Comparison of ENCODE assay signal across 2 cellular contexts in the genomic region with DNA sequence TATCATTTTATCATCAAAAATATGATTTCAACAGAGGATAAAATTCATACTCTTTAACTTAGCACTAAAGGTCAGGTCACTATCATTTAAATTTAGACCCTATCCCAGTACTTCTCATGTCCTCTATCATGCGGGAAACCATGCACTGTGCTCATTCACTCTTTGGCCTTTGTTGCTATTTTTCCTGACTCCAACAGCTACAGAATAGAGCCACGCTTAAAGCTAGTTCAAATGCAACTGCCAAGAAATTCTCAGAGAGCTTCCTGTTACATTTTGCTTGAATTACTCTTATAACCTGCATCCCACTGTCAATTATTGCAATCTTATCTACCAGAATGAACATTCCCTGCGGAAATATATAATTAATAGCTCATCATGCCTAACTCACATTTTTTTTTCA.
TF ChIP-seq lines count a peak whose summit lies in the region.

No MANE protein-coding gene starts in this region.

TF ChIP-seq in SK-N-SH treated with all-trans-retinoic acid at 6 μM for 48 hours, 23 proteins besides CTCF, POLR2A, EP300 and RAD21 (continued from another document):
- TF ChIP-seq, protein P1, sequence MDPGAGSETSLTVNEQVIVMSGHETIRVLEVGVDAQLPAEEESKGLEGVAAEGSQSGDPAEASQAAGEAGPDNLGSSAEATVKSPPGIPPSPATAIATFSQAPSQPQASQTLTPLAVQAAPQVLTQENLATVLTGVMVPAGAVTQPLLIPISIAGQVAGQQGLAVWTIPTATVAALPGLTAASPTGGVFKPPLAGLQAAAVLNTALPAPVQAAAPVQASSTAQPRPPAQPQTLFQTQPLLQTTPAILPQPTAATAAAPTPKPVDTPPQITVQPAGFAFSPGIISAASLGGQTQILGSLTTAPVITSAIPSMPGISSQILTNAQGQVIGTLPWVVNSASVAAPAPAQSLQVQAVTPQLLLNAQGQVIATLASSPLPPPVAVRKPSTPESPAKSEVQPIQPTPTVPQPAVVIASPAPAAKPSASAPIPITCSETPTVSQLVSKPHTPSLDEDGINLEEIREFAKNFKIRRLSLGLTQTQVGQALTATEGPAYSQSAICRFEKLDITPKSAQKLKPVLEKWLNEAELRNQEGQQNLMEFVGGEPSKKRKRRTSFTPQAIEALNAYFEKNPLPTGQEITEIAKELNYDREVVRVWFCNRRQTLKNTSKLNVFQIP (CRISPR knock-in tag; IDR thresholded peaks at IDR 0.05; ENCODE audit: borderline replicate concordance, low read depth): no peak

TF ChIP-seq in SK-N-SH, 30 proteins besides CTCF, POLR2A, EP300 and RAD21 (continued from another document):
- no peak for TF ChIP-seq RXRA (IDR thresholded peaks at IDR 0.05; ENCODE audit: borderline replicate concordance, low read depth)
- no peak for TF ChIP-seq FOSL2 (IDR thresholded peaks at IDR 0.05; ENCODE audit: borderline replicate concordance, low read depth)
- TF ChIP-seq, protein P2, sequence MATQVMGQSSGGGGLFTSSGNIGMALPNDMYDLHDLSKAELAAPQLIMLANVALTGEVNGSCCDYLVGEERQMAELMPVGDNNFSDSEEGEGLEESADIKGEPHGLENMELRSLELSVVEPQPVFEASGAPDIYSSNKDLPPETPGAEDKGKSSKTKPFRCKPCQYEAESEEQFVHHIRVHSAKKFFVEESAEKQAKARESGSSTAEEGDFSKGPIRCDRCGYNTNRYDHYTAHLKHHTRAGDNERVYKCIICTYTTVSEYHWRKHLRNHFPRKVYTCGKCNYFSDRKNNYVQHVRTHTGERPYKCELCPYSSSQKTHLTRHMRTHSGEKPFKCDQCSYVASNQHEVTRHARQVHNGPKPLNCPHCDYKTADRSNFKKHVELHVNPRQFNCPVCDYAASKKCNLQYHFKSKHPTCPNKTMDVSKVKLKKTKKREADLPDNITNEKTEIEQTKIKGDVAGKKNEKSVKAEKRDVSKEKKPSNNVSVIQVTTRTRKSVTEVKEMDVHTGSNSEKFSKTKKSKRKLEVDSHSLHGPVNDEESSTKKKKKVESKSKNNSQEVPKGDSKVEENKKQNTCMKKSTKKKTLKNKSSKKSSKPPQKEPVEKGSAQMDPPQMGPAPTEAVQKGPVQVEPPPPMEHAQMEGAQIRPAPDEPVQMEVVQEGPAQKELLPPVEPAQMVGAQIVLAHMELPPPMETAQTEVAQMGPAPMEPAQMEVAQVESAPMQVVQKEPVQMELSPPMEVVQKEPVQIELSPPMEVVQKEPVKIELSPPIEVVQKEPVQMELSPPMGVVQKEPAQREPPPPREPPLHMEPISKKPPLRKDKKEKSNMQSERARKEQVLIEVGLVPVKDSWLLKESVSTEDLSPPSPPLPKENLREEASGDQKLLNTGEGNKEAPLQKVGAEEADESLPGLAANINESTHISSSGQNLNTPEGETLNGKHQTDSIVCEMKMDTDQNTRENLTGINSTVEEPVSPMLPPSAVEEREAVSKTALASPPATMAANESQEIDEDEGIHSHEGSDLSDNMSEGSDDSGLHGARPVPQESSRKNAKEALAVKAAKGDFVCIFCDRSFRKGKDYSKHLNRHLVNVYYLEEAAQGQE (IDR thresholded peaks at IDR 0.05; ENCODE audit: low read depth, low read length): no peak
- TF ChIP-seq, protein P3, sequence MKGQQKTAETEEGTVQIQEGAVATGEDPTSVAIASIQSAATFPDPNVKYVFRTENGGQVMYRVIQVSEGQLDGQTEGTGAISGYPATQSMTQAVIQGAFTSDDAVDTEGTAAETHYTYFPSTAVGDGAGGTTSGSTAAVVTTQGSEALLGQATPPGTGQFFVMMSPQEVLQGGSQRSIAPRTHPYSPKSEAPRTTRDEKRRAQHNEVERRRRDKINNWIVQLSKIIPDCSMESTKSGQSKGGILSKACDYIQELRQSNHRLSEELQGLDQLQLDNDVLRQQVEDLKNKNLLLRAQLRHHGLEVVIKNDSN (IDR thresholded peaks at IDR 0.05; ENCODE audit: borderline replicate concordance, low read depth): no peak
